Comparison of ENCODE assay signal across 9 cellular contexts in genomic region chr19:29681422-29682235, GRCh38. TPM values are rescaled to one million over a fixed set of nuclear protein-coding genes. Genes with fewer than 3 reads are reported as not detected.
A peak's percentile ranks its signal among the peaks of the same experiment; 100 is the strongest.
DNase-seq lines count a peak whose midpoint lies in the region; ATAC-seq and TF ChIP-seq lines count a peak whose summit lies in the region.
"Had no signal": no experiment of that assay in that cellular context is flagged by ENCODE, and none has a peak within 500 bp of the region (broad histone marks: within the 10 kb centered on the region; RNA-seq: fewer than 3 reads in every experiment).

No MANE protein-coding gene starts in this region.

- DNase-seq in activated naive CD4-positive, alpha-beta T cell treated with anti-CD3 and anti-CD28 coated beads for 36 hours: no peak
- DNase-seq in activated naive CD4-positive, alpha-beta T cell treated with Interleukin-2 at 50 U/mL for 16 hours: no peak
- DNase-seq in breast epithelium (ENCODE audit: low spot score in 2 of 2) (peak in 1 of 2 donors; percentile 64), mesenchymal stem cell (no peak), upper lobe of right lung (no peak), glutamatergic neuron (no peak), NCI-H1105 treated with DMSO at 0.1 percent for 48 hours (lab: John Stamatoyannopoulos, UW) (no peak)
- DNase-seq: NCI-H510A had no signal

- H3K18ac ChIP-seq in mesenchymal stem cell (ENCODE audit: low read depth in 1 of 2, low read length in 2 of 2): no peak overlapping the region

- H3K27ac ChIP-seq in breast epithelium: peak overlapping the region; percentile 76 to 87
- H3K27ac ChIP-seq in mesenchymal stem cell (ENCODE audit: low read length, poor library complexity, severe bottlenecking): no peak overlapping the region
- peak overlapping the region; percentile 55 for H3K27ac ChIP-seq in upper lobe of right lung

- no peak overlapping the region for H4K8ac ChIP-seq in mesenchymal stem cell (ENCODE audit: low read length)

- H2BK15ac ChIP-seq in mesenchymal stem cell (ENCODE audit: low read depth, poor library complexity, severe bottlenecking): no peak overlapping the region

- H3K14ac ChIP-seq in mesenchymal stem cell (ENCODE audit: low read length in 2 of 2): no peak overlapping the region

- TF ChIP-seq CTCF in breast epithelium (IDR thresholded peaks at IDR 0.05): no peak
- TF ChIP-seq CTCF in upper lobe of right lung (IDR thresholded peaks at IDR 0.05): no peak
- TF ChIP-seq CTCF in glutamatergic neuron (IDR thresholded peaks at IDR 0.05; ENCODE audit: partially characterized antibody, unreplicated experiment): no peak

- no peaks in the 10 kb centered on the region for H3K9me3 ChIP-seq in breast epithelium
- no peaks in the 10 kb centered on the region for H3K9me3 ChIP-seq in mesenchymal stem cell (ENCODE audit: control insufficient read depth, low read length)
- H3K9me3 ChIP-seq in upper lobe of right lung: no peaks in the 10 kb centered on the region

- ATAC-seq in upper lobe of right lung (peak; percentile 8), GM18907 (IDR thresholded peaks at IDR 0.05; ENCODE audit: unreplicated experiment) (no peak)

- CTCF ChIA-PET in activated naive CD4-positive, alpha-beta T cell treated with anti-CD3 and anti-CD28 coated beads for 36 hours (lab: Charles Lee): interaction anchor here (0.7 to 3.9 kb wide), 7 partner anchors 9 to 71 kb away, joined by 3 to 12 read pairs (median 9); no protein-coding TSS in a partner anchor

- H2AK5ac ChIP-seq in mesenchymal stem cell (ENCODE audit: low read length, severe bottlenecking): no peak overlapping the region

- no peaks in the 10 kb centered on the region for H3K36me3 ChIP-seq in breast epithelium
- peaks cover 10 to 15% of the 10 kb centered on the region in 2 experiments for H3K36me3 ChIP-seq in mesenchymal stem cell (ENCODE audit: control insufficient read depth in 1 of 2, insufficient read depth in 2 of 2, low read depth in 1 of 2, low read length in 2 of 2)
- peaks cover 8% of the 10 kb centered on the region for H3K36me3 ChIP-seq in upper lobe of right lung

- no peaks in the 10 kb centered on the region for H3K79me1 ChIP-seq in mesenchymal stem cell (replicated peaks; ENCODE audit: low read length, poor library complexity, severe bottlenecking)

- H3K4me3 ChIP-seq in breast epithelium (no peak overlapping the region), mesenchymal stem cell (ENCODE audit: insufficient read depth in 1 of 2, low read depth in 1 of 2, low read length in 2 of 2) (no peak overlapping the region), upper lobe of right lung (no peak overlapping the region)

- H3K9me3 Mint-ChIP-seq in activated naive CD4-positive, alpha-beta T cell treated with anti-CD3 and anti-CD28 coated beads for 36 hours: no peaks in the 10 kb centered on the region
- peaks cover 10% of the 10 kb centered on the region for H3K9me3 Mint-ChIP-seq in glutamatergic neuron (ENCODE audit: unreplicated experiment)

- H2BK120ac ChIP-seq in mesenchymal stem cell (ENCODE audit: low read depth, low read length): no peak overlapping the region

- no peak overlapping the region for H3K4ac ChIP-seq in mesenchymal stem cell (ENCODE audit: low read depth in 1 of 2, low read length in 2 of 2)

- peak overlapping the region; percentile 66 for H3K4me3 Mint-ChIP-seq in activated naive CD4-positive, alpha-beta T cell treated with anti-CD3 and anti-CD28 coated beads for 36 hours
- H3K4me3 Mint-ChIP-seq in glutamatergic neuron (ENCODE audit: unreplicated experiment): no peak overlapping the region

- peak overlapping the region; percentile 51 for H3K9ac ChIP-seq in mesenchymal stem cell (ENCODE audit: low read length)

- H3K4me1 ChIP-seq in breast epithelium (peaks cover 25 to 64% of the 10 kb centered on the region in 2 donors), mesenchymal stem cell (ENCODE audit: control insufficient read depth, insufficient read depth, low read depth, low read length) (peaks cover 1% of the 10 kb centered on the region), upper lobe of right lung (peaks cover 43% of the 10 kb centered on the region)

- H4K91ac ChIP-seq in mesenchymal stem cell (ENCODE audit: low read length): no peak overlapping the region

- H2AFZ ChIP-seq in mesenchymal stem cell (ENCODE audit: low read depth, low read length): no peak overlapping the region

- peaks cover 45% of the 10 kb centered on the region for H3K4me1 Mint-ChIP-seq in activated naive CD4-positive, alpha-beta T cell treated with anti-CD3 and anti-CD28 coated beads for 36 hours (ENCODE audit: low read depth)
- H3K4me1 Mint-ChIP-seq in glutamatergic neuron (ENCODE audit: low read depth, unreplicated experiment): peaks cover 2% of the 10 kb centered on the region

- no peaks in the 10 kb centered on the region for H3K27me3 Mint-ChIP-seq in activated naive CD4-positive, alpha-beta T cell treated with anti-CD3 and anti-CD28 coated beads for 36 hours (ENCODE audit: low read depth)
- peaks cover 6% of the 10 kb centered on the region for H3K27me3 Mint-ChIP-seq in glutamatergic neuron (ENCODE audit: unreplicated experiment)

- H3K36me3 Mint-ChIP-seq in activated naive CD4-positive, alpha-beta T cell treated with anti-CD3 and anti-CD28 coated beads for 36 hours (ENCODE audit: low read depth): no peaks in the 10 kb centered on the region
- no peaks in the 10 kb centered on the region for H3K36me3 Mint-ChIP-seq in glutamatergic neuron (ENCODE audit: unreplicated experiment)

- no peak for TF ChIP-seq POLR2A in breast epithelium (IDR thresholded peaks at IDR 0.05)

- H3K23ac ChIP-seq in mesenchymal stem cell (ENCODE audit: low read length in 2 of 2): no peak overlapping the region

- H2BK5ac ChIP-seq in mesenchymal stem cell (ENCODE audit: low read depth, low read length, poor library complexity, severe bottlenecking): no peak overlapping the region

- H3K27me3 ChIP-seq in breast epithelium (no peaks in the 10 kb centered on the region), mesenchymal stem cell (ENCODE audit: control insufficient read depth in 1 of 2, insufficient read depth in 1 of 2, low read length in 2 of 2) (peaks cover 0 to 4% of the 10 kb centered on the region in 2 experiments), upper lobe of right lung (no peaks in the 10 kb centered on the region)

- no peak overlapping the region for H3K4me2 ChIP-seq in mesenchymal stem cell (ENCODE audit: low read length, poor library complexity, severe bottlenecking)

- no peak overlapping the region for H2BK12ac ChIP-seq in mesenchymal stem cell (ENCODE audit: low read length in 2 of 2)

- intact Hi-C loops in activated naive CD4-positive, alpha-beta T cell treated with anti-CD3 and anti-CD28 coated beads for 36 hours (cut with micrococcal nuclease): loop anchor here (2.0 kb wide), 1 partner anchor 17 kb away; the partner anchor contains the start of gene PLEKHF1
- intact Hi-C loops in breast epithelium (cut with DNase I; ENCODE audit: low total_unique reads): loop anchor here (1.0 kb wide), 1 partner anchor 14 kb away; no protein-coding TSS in a partner anchor
- intact Hi-C loops in upper lobe of right lung (cut with DNase I): no loop called here

- peak overlapping the region; percentile 91 for H3K27ac Mint-ChIP-seq in activated naive CD4-positive, alpha-beta T cell treated with anti-CD3 and anti-CD28 coated beads for 36 hours
- H3K27ac Mint-ChIP-seq in glutamatergic neuron (ENCODE audit: unreplicated experiment): no peak overlapping the region

- 80% methylated on average over 13 of the region's 13 CpGs for WGBS in mesenchymal stem cell

RNA-seq across cellular contexts. Expression of gene PLEKHF1, which starts 16.4 kb away (rescaled TPM):
- total RNA-seq in activated naive CD4-positive, alpha-beta T cell treated with anti-CD3 and anti-CD28 coated beads for 36 hours: 10 to 100 TPM; 20.7 to 21.0 TPM
- 10 to 100 TPM; 29.8 to 71.4 (median 58.7) TPM for total RNA-seq in breast epithelium
- polyA plus RNA-seq in mesenchymal stem cell (2013, experiment 1 of 2): 3.8 TPM
- 3.8 TPM for polyA plus RNA-seq in mesenchymal stem cell (2013, experiment 2 of 2)
- 17.3 TPM for total RNA-seq in upper lobe of right lung
- 0.96 TPM for total RNA-seq in glutamatergic neuron (ENCODE audit: unreplicated experiment)

RNA-seq across cellular contexts. Expression of gene C19orf12, which starts 33.4 kb away (rescaled TPM):
- total RNA-seq in activated naive CD4-positive, alpha-beta T cell treated with anti-CD3 and anti-CD28 coated beads for 36 hours: 10 to 100 TPM; 21.6 to 24.3 TPM
- total RNA-seq in breast epithelium (100 to 1,000 TPM in 1 of 3 donors, 10 to 100 TPM in 2; 42.7 to 230 (median 53.7) TPM), upper lobe of right lung (22.1 TPM), glutamatergic neuron (ENCODE audit: unreplicated experiment) (66.7 TPM)
- polyA plus RNA-seq in mesenchymal stem cell (2013, experiment 1 of 2): 22.7 TPM
- 22.8 TPM for polyA plus RNA-seq in mesenchymal stem cell (2013, experiment 2 of 2)
